In the genomic region with DNA sequence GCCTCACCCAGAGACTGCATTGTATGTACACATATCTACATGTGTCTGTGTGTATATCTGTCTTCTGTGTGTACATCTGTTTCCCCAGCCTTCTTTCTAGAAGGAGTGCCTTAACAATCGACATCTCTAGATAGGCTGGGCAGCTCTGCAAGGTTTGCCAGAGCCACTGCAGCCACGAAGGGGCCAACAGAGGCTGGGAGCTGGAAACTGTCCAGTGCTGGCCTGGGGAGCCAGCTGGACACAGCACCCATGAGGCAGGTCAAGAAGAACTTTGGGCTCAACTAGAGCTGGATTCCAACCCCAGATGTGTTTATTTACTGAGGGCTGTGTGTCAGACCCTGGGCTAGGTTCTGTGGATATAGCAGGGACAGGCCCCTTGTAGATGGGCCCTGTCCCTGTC, we compare ENCODE assay signal across 23 cellular contexts. TPM values are rescaled to one million over a fixed set of nuclear protein-coding genes. Genes with fewer than 3 reads are reported as not detected.
A peak's percentile ranks its signal among the peaks of the same experiment; 100 is the strongest.
DNase-seq lines count a peak whose midpoint lies in the region; ATAC-seq and TF ChIP-seq lines count a peak whose summit lies in the region.
"Had no signal": no experiment of that assay in that cellular context is flagged by ENCODE, and none has a peak within 500 bp of the region (broad histone marks: within the 10 kb centered on the region; RNA-seq: fewer than 3 reads in every experiment).

No MANE protein-coding gene starts in this region.

- TF ChIP-seq EP300 in stomach (IDR thresholded peaks at IDR 0.05): no peak

- CTCF ChIA-PET in CD8-positive, alpha-beta T cell (lab: Charles Lee): no interaction called here

- intact Hi-C loops in CD8-positive, alpha-beta T cell (cut with DNase I, micrococcal nuclease): loop anchor here in 1 of 2 experiments (5.0 kb wide), 1 partner anchor 252 kb away; a partner anchor contains a TSS
- intact Hi-C loops in stomach (cut with DNase I; ENCODE audit: low total_unique reads): no loop called here

- no peaks in the 10 kb centered on the region for H3K27me3 Mint-ChIP-seq in CD8-positive, alpha-beta T cell (ENCODE audit: low read depth)
- peaks cover 33% of the 10 kb centered on the region for H3K27me3 Mint-ChIP-seq in brain

- no peaks in the 10 kb centered on the region for H3K27me3 ChIP-seq in CD8-positive, alpha-beta T cell (ENCODE audit: insufficient read depth, low read length)
- peaks cover 0 to 9% (median 0%) of the 10 kb centered on the region in 3 donors for H3K27me3 ChIP-seq in stomach
- H3K27me3 ChIP-seq: gastrocnemius medialis, suprapubic skin had no signal

- POLR2A ChIA-PET in CD8-positive, alpha-beta T cell (lab: Charles Lee): no interaction called here

- H3K9me3 ChIP-seq in CD8-positive, alpha-beta T cell (ENCODE audit: low read length): no peaks in the 10 kb centered on the region
- no peaks in the 10 kb centered on the region for H3K9me3 ChIP-seq in stomach
- H3K9me3 ChIP-seq: gastrocnemius medialis, suprapubic skin had no signal

- no peak for ATAC-seq in CD8-positive, alpha-beta T cell
- peak; percentile 13 for ATAC-seq in left lobe of liver
- ATAC-seq in GM19023 (IDR thresholded peaks at IDR 0.05; ENCODE audit: unreplicated experiment): no peak
- ATAC-seq: gastrocnemius medialis had no signal

- no peak for TF ChIP-seq POLR2A in stomach (IDR thresholded peaks at IDR 0.05)

- H3K27ac Mint-ChIP-seq in CD8-positive, alpha-beta T cell: peak overlapping the region; percentile 46
- peak overlapping the region; percentile 88 to 99 (median 94) for H3K27ac Mint-ChIP-seq in brain
- H3K27ac Mint-ChIP-seq: activated naive CD8-positive, alpha-beta T cell treated with anti-CD3 and anti-CD28 coated beads, Interleukin-2, amount 10 ng/mL, durations not matched to agents 7 days and 5 days; HFFc6 had no signal

- peaks cover 4% of the 10 kb centered on the region for H3K4me1 ChIP-seq in CD8-positive, alpha-beta T cell (ENCODE audit: insufficient read depth, low read length)
- peaks cover 33 to 54% (median 45%) of the 10 kb centered on the region in 4 donors for H3K4me1 ChIP-seq in stomach
- H3K4me1 ChIP-seq: gastrocnemius medialis, parathyroid adenoma had no signal

- no peak overlapping the region for H3K4me3 Mint-ChIP-seq in CD8-positive, alpha-beta T cell
- peak overlapping the region in 4 of 5 experiments; percentile 65 to 72 (median 69) for H3K4me3 Mint-ChIP-seq in brain
- H3K4me3 Mint-ChIP-seq: activated naive CD8-positive, alpha-beta T cell treated with anti-CD3 and anti-CD28 coated beads, Interleukin-2, amount 10 ng/mL, durations not matched to agents 7 days and 5 days; HFFc6 had no signal

- peaks cover 9% of the 10 kb centered on the region for H3K4me1 Mint-ChIP-seq in CD8-positive, alpha-beta T cell (ENCODE audit: low read depth)
- H3K4me1 Mint-ChIP-seq in brain: peaks cover 58% of the 10 kb centered on the region
- H3K4me1 Mint-ChIP-seq: activated naive CD8-positive, alpha-beta T cell treated with anti-CD3 and anti-CD28 coated beads, Interleukin-2, amount 10 ng/mL, durations not matched to agents 7 days and 5 days had no signal

- no peaks in the 10 kb centered on the region for H3K9me3 Mint-ChIP-seq in CD8-positive, alpha-beta T cell
- H3K9me3 Mint-ChIP-seq in brain: peaks cover 0 to 5% (median 0%) of the 10 kb centered on the region in 5 experiments
- H3K9me3 Mint-ChIP-seq: activated naive CD8-positive, alpha-beta T cell treated with anti-CD3 and anti-CD28 coated beads, Interleukin-2, amount 10 ng/mL, durations not matched to agents 7 days and 5 days; HFFc6 had no signal

- no peak for TF ChIP-seq CTCF in CD8-positive, alpha-beta T cell (IDR thresholded peaks at IDR 0.05)
- TF ChIP-seq CTCF in brain (conservative IDR thresholded peaks at IDR 0.05): no peak
- no peak for TF ChIP-seq CTCF in stomach (IDR thresholded peaks at IDR 0.05)

- no peaks in the 10 kb centered on the region for H3K36me3 Mint-ChIP-seq in CD8-positive, alpha-beta T cell
- peaks cover 4% of the 10 kb centered on the region for H3K36me3 Mint-ChIP-seq in brain
- H3K36me3 Mint-ChIP-seq: activated naive CD8-positive, alpha-beta T cell treated with anti-CD3 and anti-CD28 coated beads, Interleukin-2, amount 10 ng/mL, durations not matched to agents 7 days and 5 days had no signal

- no peak for DNase-seq in CD8-positive, alpha-beta T cell
- DNase-seq in left lobe of liver (ENCODE audit: low spot score) (no peak), stomach (peak; percentile 61), NOMO-1 treated with dmso at 0.1 percent for 144 hours (lab: John Stamatoyannopoulos, UW; ENCODE audit: unreplicated experiment) (no peak), iPS-NIHi7 (ENCODE audit: extremely low spot score) (no peak), NCI-H345 treated with DMSO at 0.1 percent for 48 hours (lab: John Stamatoyannopoulos, UW; ENCODE audit: unreplicated experiment) (no peak)
- DNase-seq: activated naive CD8-positive, alpha-beta T cell treated with anti-CD3 and anti-CD28 coated beads, Interleukin-2, amount 10 ng/mL, durations not matched to agents 7 days and 5 days; gastrocnemius medialis; HFFc6; NCI-H1417 treated with DMSO at 0.1 percent for 48 hours; SHP77 treated with DMSO at 0.1 percent for 48 hours; small intestine had no signal

- no peak overlapping the region for H3K27ac ChIP-seq in CD8-positive, alpha-beta T cell (ENCODE audit: low read depth, low read length)
- H3K27ac ChIP-seq in stomach: peak overlapping the region in 3 of 5 donors; percentile 48 to 63 (median 50)
- H3K27ac ChIP-seq: gastrocnemius medialis, HL-60, parathyroid adenoma, suprapubic skin had no signal

- 8 to 22% (median 14%) methylated on average over 2 of the region's 2 CpGs for WGBS in stomach, 5 donors

- no peak overlapping the region for H3K4me3 ChIP-seq in CD8-positive, alpha-beta T cell (ENCODE audit: low read depth, low read length)
- no peak overlapping the region for H3K4me3 ChIP-seq in stomach
- H3K4me3 ChIP-seq: gastrocnemius medialis, suprapubic skin had no signal

- H3K36me3 ChIP-seq in CD8-positive, alpha-beta T cell (ENCODE audit: insufficient read depth, low read length): no peaks in the 10 kb centered on the region
- H3K36me3 ChIP-seq in stomach: no peaks in the 10 kb centered on the region
- H3K36me3 ChIP-seq: gastrocnemius medialis, suprapubic skin had no signal

RNA-seq across cellular contexts. Expression of a gene that starts 3.3 kb away (rescaled TPM):
- total RNA-seq in CD8-positive, alpha-beta T cell: 1 to 10 TPM in 1 of 2 experiments, under 1 TPM in 1; 0.84 to 1.7 TPM
- polyA plus RNA-seq in brain (ENCODE audit: insufficient read depth, low read depth, low replicate concordance) (11.4 TPM), stomach (under 1 TPM; 0.68 to 0.80 (median 0.76) TPM)
- total RNA-seq in left lobe of liver (0.18 TPM), stomach (1 to 10 TPM; 1.3 to 4.7 (median 4.0) TPM)
- total RNA-seq: HFFc6, M059J, myocyte, OCI-LY7 had no signal

RNA-seq across cellular contexts. Expression of a gene that starts 34.8 kb away (rescaled TPM):
- not detected for total RNA-seq in CD8-positive, alpha-beta T cell
- polyA plus RNA-seq in brain (ENCODE audit: insufficient read depth, low read depth, low replicate concordance) (not detected), stomach (not detected)
- total RNA-seq in left lobe of liver (not detected), stomach (not detected)
- total RNA-seq: activated CD8-positive, alpha-beta memory T cell treated with anti-CD3 and anti-CD28 coated beads for 36 hours; activated naive CD8-positive, alpha-beta T cell treated with anti-CD3 and anti-CD28 coated beads, Interleukin-2, amount 10 ng/mL, durations not matched to agents 7 days and 5 days; gastrocnemius medialis; HFFc6; liver; M059J; myocyte; OCI-LY7; suprapubic skin had no signal
- polyA plus RNA-seq: esophagus, liver, small intestine had no signal
